1 cellular context compared by ENCODE assay signal in the genomic region with DNA sequence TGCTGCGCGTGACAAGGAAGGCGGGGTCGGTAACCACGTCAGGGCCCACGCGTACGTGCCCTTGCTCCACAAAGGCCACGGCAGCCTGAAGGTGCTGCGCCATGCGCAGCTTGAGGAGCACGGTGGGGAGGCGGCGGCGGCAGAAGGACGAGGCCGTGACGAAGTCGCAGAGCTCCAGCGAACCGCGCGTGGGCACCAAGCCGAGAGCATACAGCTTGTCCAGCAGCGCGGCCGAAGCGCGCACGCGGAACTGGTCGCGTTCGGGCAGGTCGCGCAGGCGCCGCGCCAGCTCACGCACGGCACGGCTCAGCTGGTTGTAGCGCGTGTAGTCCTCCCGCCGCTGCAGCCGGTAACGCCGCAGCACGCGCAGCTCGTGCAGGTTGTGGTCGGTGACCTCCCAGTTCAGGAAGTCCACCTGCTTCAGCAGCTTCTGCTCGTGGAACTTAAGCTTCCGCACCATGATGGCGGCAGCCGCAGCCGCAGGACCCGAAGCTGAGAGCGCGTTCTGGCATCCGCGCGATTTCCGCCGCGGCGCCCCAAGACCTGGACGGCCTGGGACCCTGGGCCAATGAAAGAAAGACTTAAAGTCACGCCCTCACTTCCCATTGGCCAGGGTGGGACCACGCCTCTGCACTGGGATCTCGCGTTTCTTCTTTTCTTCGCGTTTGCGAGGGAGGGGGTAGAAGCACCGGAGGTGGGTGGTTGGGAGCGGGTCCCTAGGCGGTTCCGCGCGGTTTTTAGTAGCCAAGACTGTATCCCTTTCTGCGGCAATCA.
A peak's percentile ranks its signal among the peaks of the same experiment; 100 is the strongest.
TF ChIP-seq lines count a peak whose summit lies in the region.

A gene with protein sequence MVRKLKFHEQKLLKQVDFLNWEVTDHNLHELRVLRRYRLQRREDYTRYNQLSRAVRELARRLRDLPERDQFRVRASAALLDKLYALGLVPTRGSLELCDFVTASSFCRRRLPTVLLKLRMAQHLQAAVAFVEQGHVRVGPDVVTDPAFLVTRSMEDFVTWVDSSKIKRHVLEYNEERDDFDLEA (minus strand): TSS at position 516 of the 774 bp plus-strand sequence. CDS start 56 bp downstream, at position 460.

TF ChIP-seq in HepG2, 621 proteins besides CTCF, POLR2A, EP300 and RAD21 (continued from another document and continues in another):
- peak; percentile 82; the same call in 1 of the 2 replicates for TF ChIP-seq POGK (CRISPR knock-in tag; conservative IDR thresholded peaks at IDR 0.05)
- TF ChIP-seq SRSF9 (IDR thresholded peaks at IDR 0.05; ENCODE audit: borderline replicate concordance, insufficient read depth, low read depth, low read length, poor library complexity, severe bottlenecking) = no peak
- peak; percentile 85 for TF ChIP-seq ZNF546 (CRISPR knock-in tag; conservative IDR thresholded peaks at IDR 0.05)
- peak; percentile 71; the same call in 1 of the 2 replicates for TF ChIP-seq GLI4 (CRISPR knock-in tag; IDR thresholded peaks at IDR 0.05; ENCODE audit: borderline replicate concordance)
- TF ChIP-seq NFE2 (CRISPR knock-in tag; IDR thresholded peaks at IDR 0.05) = no peak
- TF ChIP-seq CEBPG (CRISPR knock-in tag; IDR thresholded peaks at IDR 0.05) = no peak
- peak; percentile 76 for TF ChIP-seq MYNN (CRISPR knock-in tag; IDR thresholded peaks at IDR 0.05; ENCODE audit: low read depth)
- TF ChIP-seq, protein P1, sequence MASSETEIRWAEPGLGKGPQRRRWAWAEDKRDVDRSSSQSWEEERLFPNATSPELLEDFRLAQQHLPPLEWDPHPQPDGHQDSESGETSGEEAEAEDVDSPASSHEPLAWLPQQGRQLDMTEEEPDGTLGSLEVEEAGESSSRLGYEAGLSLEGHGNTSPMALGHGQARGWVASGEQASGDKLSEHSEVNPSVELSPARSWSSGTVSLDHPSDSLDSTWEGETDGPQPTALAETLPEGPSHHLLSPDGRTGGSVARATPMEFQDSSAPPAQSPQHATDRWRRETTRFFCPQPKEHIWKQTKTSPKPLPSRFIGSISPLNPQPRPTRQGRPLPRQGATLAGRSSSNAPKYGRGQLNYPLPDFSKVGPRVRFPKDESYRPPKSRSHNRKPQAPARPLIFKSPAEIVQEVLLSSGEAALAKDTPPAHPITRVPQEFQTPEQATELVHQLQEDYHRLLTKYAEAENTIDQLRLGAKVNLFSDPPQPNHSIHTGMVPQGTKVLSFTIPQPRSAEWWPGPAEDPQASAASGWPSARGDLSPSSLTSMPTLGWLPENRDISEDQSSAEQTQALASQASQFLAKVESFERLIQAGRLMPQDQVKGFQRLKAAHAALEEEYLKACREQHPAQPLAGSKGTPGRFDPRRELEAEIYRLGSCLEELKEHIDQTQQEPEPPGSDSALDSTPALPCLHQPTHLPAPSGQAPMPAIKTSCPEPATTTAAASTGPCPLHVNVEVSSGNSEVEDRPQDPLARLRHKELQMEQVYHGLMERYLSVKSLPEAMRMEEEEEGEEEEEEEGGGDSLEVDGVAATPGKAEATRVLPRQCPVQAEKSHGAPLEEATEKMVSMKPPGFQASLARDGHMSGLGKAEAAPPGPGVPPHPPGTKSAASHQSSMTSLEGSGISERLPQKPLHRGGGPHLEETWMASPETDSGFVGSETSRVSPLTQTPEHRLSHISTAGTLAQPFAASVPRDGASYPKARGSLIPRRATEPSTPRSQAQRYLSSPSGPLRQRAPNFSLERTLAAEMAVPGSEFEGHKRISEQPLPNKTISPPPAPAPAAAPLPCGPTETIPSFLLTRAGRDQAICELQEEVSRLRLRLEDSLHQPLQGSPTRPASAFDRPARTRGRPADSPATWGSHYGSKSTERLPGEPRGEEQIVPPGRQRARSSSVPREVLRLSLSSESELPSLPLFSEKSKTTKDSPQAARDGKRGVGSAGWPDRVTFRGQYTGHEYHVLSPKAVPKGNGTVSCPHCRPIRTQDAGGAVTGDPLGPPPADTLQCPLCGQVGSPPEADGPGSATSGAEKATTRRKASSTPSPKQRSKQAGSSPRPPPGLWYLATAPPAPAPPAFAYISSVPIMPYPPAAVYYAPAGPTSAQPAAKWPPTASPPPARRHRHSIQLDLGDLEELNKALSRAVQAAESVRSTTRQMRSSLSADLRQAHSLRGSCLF (CRISPR knock-in tag; IDR thresholded peaks at IDR 0.05; ENCODE audit: borderline replicate concordance) = no peak; the same call in 1 of the 2 replicates
- no peak for TF ChIP-seq ZNF253 (CRISPR knock-in tag; IDR thresholded peaks at IDR 0.05; ENCODE audit: borderline replicate concordance)
- TF ChIP-seq ZBTB7A (CRISPR knock-in tag; IDR thresholded peaks at IDR 0.05) = peak; percentile 70
- TF ChIP-seq GATA4 (IDR thresholded peaks at IDR 0.05; ENCODE audit: borderline replicate concordance, low read depth) = peak; percentile 70; the same call in 1 of the 2 replicates
- TF ChIP-seq ARID2 (CRISPR knock-in tag; IDR thresholded peaks at IDR 0.05; ENCODE audit: borderline replicate concordance) = peak; percentile 97
- TF ChIP-seq ZNF337 (CRISPR knock-in tag; IDR thresholded peaks at IDR 0.05; ENCODE audit: borderline replicate concordance, low read depth) = peak; percentile 76; the same call in 1 of the 2 replicates
- peak; percentile 26; the same call in 1 of the 2 replicates for TF ChIP-seq ETV6 (CRISPR knock-in tag; conservative IDR thresholded peaks at IDR 0.05)
- peak; percentile 89 for TF ChIP-seq BRD4 (CRISPR knock-in tag; IDR thresholded peaks at IDR 0.05)
- TF ChIP-seq ZNF570 (CRISPR knock-in tag; IDR thresholded peaks at IDR 0.05; ENCODE audit: borderline replicate concordance) = no peak
- TF ChIP-seq ZNF121 (CRISPR knock-in tag; IDR thresholded peaks at IDR 0.05) = no peak
- no peak for TF ChIP-seq FOXA1 (IDR thresholded peaks at IDR 0.05)
- peak; percentile 4; the same call in 1 of the 2 replicates for TF ChIP-seq FOXA1 (CRISPR knock-in tag; IDR thresholded peaks at IDR 0.05)
- peak; percentile 85 for TF ChIP-seq YEATS2 (CRISPR knock-in tag; IDR thresholded peaks at IDR 0.05; ENCODE audit: borderline replicate concordance)
- TF ChIP-seq PLRG1 (conservative IDR thresholded peaks at IDR 0.05) = no peak
- TF ChIP-seq ZGPAT (CRISPR knock-in tag; IDR thresholded peaks at IDR 0.05) = peak; percentile 91
- TF ChIP-seq, protein P2, sequence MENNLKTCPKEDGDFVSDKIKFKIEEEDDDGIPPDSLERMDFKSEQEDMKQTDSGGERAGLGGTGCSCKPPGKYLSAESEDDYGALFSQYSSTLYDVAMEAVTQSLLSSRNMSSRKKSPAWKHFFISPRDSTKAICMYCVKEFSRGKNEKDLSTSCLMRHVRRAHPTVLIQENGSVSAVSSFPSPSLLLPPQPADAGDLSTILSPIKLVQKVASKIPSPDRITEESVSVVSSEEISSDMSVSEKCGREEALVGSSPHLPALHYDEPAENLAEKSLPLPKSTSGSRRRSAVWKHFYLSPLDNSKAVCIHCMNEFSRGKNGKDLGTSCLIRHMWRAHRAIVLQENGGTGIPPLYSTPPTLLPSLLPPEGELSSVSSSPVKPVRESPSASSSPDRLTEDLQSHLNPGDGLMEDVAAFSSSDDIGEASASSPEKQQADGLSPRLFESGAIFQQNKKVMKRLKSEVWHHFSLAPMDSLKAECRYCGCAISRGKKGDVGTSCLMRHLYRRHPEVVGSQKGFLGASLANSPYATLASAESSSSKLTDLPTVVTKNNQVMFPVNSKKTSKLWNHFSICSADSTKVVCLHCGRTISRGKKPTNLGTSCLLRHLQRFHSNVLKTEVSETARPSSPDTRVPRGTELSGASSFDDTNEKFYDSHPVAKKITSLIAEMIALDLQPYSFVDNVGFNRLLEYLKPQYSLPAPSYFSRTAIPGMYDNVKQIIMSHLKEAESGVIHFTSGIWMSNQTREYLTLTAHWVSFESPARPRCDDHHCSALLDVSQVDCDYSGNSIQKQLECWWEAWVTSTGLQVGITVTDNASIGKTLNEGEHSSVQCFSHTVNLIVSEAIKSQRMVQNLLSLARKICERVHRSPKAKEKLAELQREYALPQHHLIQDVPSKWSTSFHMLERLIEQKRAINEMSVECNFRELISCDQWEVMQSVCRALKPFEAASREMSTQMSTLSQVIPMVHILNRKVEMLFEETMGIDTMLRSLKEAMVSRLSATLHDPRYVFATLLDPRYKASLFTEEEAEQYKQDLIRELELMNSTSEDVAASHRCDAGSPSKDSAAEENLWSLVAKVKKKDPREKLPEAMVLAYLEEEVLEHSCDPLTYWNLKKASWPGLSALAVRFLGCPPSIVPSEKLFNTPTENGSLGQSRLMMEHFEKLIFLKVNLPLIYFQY (CRISPR knock-in tag; IDR thresholded peaks at IDR 0.05; ENCODE audit: borderline replicate concordance) = no peak; the same call in 1 of the 2 replicates
- peak; percentile 87; the same call in 1 of the 2 replicates for TF ChIP-seq NCOA1 (CRISPR knock-in tag; IDR thresholded peaks at IDR 0.05)
- peak; percentile 89 for TF ChIP-seq SALL2 (CRISPR knock-in tag; IDR thresholded peaks at IDR 0.05)
- peak; percentile 76 for TF ChIP-seq ZNF563 (CRISPR knock-in tag; IDR thresholded peaks at IDR 0.05)
- TF ChIP-seq, protein P3, sequence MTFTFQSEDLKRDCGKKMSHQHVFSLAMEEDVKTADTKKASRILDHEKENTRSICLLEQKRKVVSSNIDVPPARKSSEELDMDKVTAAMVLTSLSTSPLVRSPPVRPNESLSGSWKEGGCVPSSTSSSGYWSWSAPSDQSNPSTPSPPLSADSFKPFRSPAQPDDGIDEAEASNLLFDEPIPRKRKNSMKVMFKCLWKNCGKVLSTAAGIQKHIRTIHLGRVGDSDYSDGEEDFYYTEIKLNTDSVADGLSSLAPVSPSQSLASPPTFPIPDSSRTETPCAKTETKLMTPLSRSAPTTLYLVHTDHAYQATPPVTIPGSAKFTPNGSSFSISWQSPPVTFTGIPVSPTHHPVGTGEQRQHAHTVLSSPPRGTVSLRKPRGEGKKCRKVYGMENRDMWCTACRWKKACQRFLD (CRISPR knock-in tag; IDR thresholded peaks at IDR 0.05; ENCODE audit: borderline replicate concordance) = peak; percentile 46; the same call in 1 of the 2 replicates
- TF ChIP-seq, protein P4, sequence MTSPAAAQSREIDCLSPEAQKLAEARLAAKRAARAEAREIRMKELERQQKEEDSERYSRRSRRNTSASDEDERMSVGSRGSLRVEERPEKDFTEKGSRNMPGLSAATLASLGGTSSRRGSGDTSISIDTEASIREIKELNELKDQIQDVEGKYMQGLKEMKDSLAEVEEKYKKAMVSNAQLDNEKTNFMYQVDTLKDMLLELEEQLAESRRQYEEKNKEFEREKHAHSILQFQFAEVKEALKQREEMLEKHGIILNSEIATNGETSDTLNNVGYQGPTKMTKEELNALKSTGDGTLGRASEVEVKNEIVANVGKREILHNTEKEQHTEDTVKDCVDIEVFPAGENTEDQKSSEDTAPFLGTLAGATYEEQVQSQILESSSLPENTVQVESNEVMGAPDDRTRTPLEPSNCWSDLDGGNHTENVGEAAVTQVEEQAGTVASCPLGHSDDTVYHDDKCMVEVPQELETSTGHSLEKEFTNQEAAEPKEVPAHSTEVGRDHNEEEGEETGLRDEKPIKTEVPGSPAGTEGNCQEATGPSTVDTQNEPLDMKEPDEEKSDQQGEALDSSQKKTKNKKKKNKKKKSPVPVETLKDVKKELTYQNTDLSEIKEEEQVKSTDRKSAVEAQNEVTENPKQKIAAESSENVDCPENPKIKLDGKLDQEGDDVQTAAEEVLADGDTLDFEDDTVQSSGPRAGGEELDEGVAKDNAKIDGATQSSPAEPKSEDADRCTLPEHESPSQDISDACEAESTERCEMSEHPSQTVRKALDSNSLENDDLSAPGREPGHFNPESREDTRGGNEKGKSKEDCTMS (CRISPR knock-in tag; conservative IDR thresholded peaks at IDR 0.05) = no peak
- peak; percentile 82 for TF ChIP-seq GATAD1 (CRISPR knock-in tag; IDR thresholded peaks at IDR 0.05)
- TF ChIP-seq HINFP (CRISPR knock-in tag; IDR thresholded peaks at IDR 0.05; ENCODE audit: low read depth) = peak; percentile 28
- TF ChIP-seq NKX3-1 (CRISPR knock-in tag; IDR thresholded peaks at IDR 0.05) = peak; percentile 89
- peak; percentile 40; the same call in 1 of the 2 replicates for TF ChIP-seq DPF2 (CRISPR knock-in tag; IDR thresholded peaks at IDR 0.05; ENCODE audit: borderline replicate concordance, low read depth)
- TF ChIP-seq, protein P5, sequence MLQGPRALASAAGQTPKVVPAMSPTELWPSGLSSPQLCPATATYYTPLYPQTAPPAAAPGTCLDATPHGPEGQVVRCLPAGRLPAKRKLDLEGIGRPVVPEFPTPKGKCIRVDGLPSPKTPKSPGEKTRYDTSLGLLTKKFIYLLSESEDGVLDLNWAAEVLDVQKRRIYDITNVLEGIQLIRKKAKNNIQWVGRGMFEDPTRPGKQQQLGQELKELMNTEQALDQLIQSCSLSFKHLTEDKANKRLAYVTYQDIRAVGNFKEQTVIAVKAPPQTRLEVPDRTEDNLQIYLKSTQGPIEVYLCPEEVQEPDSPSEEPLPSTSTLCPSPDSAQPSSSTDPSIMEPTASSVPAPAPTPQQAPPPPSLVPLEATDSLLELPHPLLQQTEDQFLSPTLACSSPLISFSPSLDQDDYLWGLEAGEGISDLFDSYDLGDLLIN (CRISPR knock-in tag; IDR thresholded peaks at IDR 0.05; ENCODE audit: borderline replicate concordance) = 0 out of 2 replicates have a peak, but pooled peaks have one; percentile 85
- peak; percentile 93 for TF ChIP-seq HOXD1 (CRISPR knock-in tag; IDR thresholded peaks at IDR 0.05)
